17 cellular contexts compared by ENCODE assay signal in genomic region chr1:28264897-28265296, GRCh38.
"Had no signal": no experiment of that assay in that cellular context is flagged by ENCODE, and none has a peak within 500 bp of the region (broad histone marks: within the 10 kb centered on the region; RNA-seq: fewer than 3 reads in every experiment).

No MANE protein-coding gene starts in this region.

- H3K27ac ChIP-seq: dorsolateral prefrontal cortex, left lung, suprapubic skin, transverse colon, vagina had no signal

- H3K4me3 ChIP-seq: dorsolateral prefrontal cortex, left lung, suprapubic skin, transverse colon, vagina had no signal

- H3K27me3 ChIP-seq: dorsolateral prefrontal cortex, left lung, suprapubic skin, transverse colon, vagina had no signal

- H3K9me3 ChIP-seq: left lung, suprapubic skin, transverse colon, vagina had no signal

- DNase-seq: activated CD4-positive, alpha-beta T cell treated with anti-CD3 and anti-CD28 coated beads for 36 hours; activated CD4-positive, alpha-beta T cell treated with anti-CD3 and anti-CD28 coated beads, Interleukin-2, amount 50 U/mL, for 48 hours; activated naive CD4-positive, alpha-beta T cell; activated naive CD8-positive, alpha-beta T cell treated with anti-CD3 and anti-CD28 coated beads for 36 hours; activated T-cell treated with anti-CD3 and anti-CD28 coated beads for 4 hours; amygdala; caudate nucleus; dorsolateral prefrontal cortex; erythroblast; left lung; occipital lobe; small intestine; stimulated activated CD4-positive, alpha-beta T cell treated with anti-CD3 and anti-CD28 coated beads, Interleukin-4, amount 100 ng/mL, for 1 hour; stimulated activated naive CD8-positive, alpha-beta T cell treated with anti-CD3 and anti-CD28 coated beads, Interleukin-15, amount 100 ng/mL, for 72 hours; transverse colon had no signal

- H3K36me3 ChIP-seq: suprapubic skin, transverse colon, vagina had no signal
